23 cellular contexts compared by ENCODE assay signal in the genomic region with DNA sequence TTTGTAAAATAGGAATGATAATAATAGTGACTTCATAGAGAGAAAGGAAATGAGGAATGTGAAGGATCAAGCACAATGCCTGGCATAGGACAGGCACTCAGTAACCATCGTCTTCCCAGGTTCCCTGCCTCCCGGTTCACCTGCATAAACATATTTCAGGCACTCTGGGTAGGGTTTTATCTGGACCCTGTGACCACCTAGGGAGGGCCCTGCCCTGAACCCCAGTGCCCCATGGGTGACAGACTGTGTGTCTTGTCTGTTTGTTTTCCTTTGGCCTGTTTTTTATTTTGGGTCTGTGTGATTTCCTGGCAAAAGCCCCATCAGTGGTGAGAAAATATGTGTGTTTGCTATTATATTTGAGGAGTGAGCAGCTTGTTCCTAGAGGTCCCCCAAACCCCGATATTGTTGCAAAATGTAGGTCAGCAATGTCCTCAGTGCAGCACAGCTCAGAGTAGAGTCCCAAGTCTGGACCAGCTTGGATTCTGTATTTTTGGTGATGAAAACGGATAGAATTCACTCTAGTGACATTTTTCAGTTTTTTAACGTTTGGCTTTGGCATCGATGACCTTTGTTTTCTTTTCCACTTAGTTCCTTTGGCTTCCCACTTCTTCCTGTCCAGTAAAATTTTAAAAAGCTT. TPM values are rescaled to one million over a fixed set of nuclear protein-coding genes. Genes with fewer than 3 reads are reported as not detected.
DNase-seq lines count a peak whose midpoint lies in the region; ATAC-seq and TF ChIP-seq lines count a peak whose summit lies in the region.
"Had no signal": no experiment of that assay in that cellular context is flagged by ENCODE, and none has a peak within 500 bp of the region (broad histone marks: within the 10 kb centered on the region; RNA-seq: fewer than 3 reads in every experiment).

No MANE protein-coding gene starts in this region.

- no peak overlapping the region for H2AK9ac ChIP-seq in IMR-90 (replicated peaks; ENCODE audit: low read depth, low read length, poor library complexity)

- H3K4ac ChIP-seq in IMR-90 (ENCODE audit: low read depth, low read length) = no peak overlapping the region
- H3K4ac ChIP-seq in mesenchymal stem cell (ENCODE audit: low read depth in 1 of 2, low read length in 2 of 2) = no peak overlapping the region

- H3K27me3 ChIP-seq in ACC112 (ENCODE audit: insufficient read depth, low read length) = no peaks in the 10 kb centered on the region
- H3K27me3 ChIP-seq in IMR-90 (ENCODE audit: control insufficient read depth, insufficient read depth, low read length) = no peaks in the 10 kb centered on the region
- no peaks in the 10 kb centered on the region for H3K27me3 ChIP-seq in gastroesophageal sphincter
- no peaks in the 10 kb centered on the region for H3K27me3 ChIP-seq in mesenchymal stem cell (ENCODE audit: control insufficient read depth in 1 of 2, insufficient read depth in 1 of 2, low read length in 2 of 2)
- H3K27me3 ChIP-seq in sigmoid colon = no peaks in the 10 kb centered on the region
- H3K27me3 ChIP-seq: neural progenitor cell had no signal

- dilution Hi-C loops in IMR-90 (cut with HindIII; ENCODE audit: low sequenced_read_pairs, unreplicated experiment) = no loop called here

- H3K4me1 ChIP-seq in ACC112 (ENCODE audit: control insufficient read depth, insufficient read depth, low read length, unreplicated experiment) (peaks cover 28% of the 10 kb centered on the region), IMR-90 (ENCODE audit: control insufficient read depth, insufficient read depth, low read length) (peaks cover 7% of the 10 kb centered on the region; the same call in 1 of the 2 replicates), gastroesophageal sphincter (peaks cover 0 to 21% (median 3%) of the 10 kb centered on the region in 3 donors), mesenchymal stem cell (ENCODE audit: control insufficient read depth, insufficient read depth, low read depth, low read length) (no peaks in the 10 kb centered on the region), sigmoid colon (no peaks in the 10 kb centered on the region)
- H3K4me1 ChIP-seq: neural progenitor cell had no signal

- no peak overlapping the region for H4K8ac ChIP-seq in IMR-90 (ENCODE audit: low read depth in 2 of 2, low read length in 2 of 2)
- H4K8ac ChIP-seq in mesenchymal stem cell (ENCODE audit: low read length) = no peak overlapping the region

- H3K9me3 ChIP-seq in IMR-90 (ENCODE audit: control insufficient read depth, insufficient read depth, low read length) (no peaks in the 10 kb centered on the region), gastroesophageal sphincter (no peaks in the 10 kb centered on the region), mesenchymal stem cell (ENCODE audit: control insufficient read depth, low read length) (no peaks in the 10 kb centered on the region), sigmoid colon (no peaks in the 10 kb centered on the region)

- no peak overlapping the region for H2BK12ac ChIP-seq in mesenchymal stem cell (ENCODE audit: low read length in 2 of 2)

- H3K23ac ChIP-seq in IMR-90 (ENCODE audit: low read depth, low read length) (no peak overlapping the region), mesenchymal stem cell (ENCODE audit: low read length in 2 of 2) (no peak overlapping the region)

- no peaks in the 10 kb centered on the region for H3K79me2 ChIP-seq in ACC112 (ENCODE audit: control insufficient read depth, insufficient read depth, low read length, unreplicated experiment)

- H2BK5ac ChIP-seq in IMR-90 (ENCODE audit: low read depth, low read length, poor library complexity, severe bottlenecking) (no peak overlapping the region), mesenchymal stem cell (ENCODE audit: low read depth, low read length, poor library complexity, severe bottlenecking) (no peak overlapping the region)

- H3K56ac ChIP-seq in IMR-90 (ENCODE audit: extremely low read depth, insufficient read depth, low read length) = no peak overlapping the region

- BruUV-seq in IMR-90 (replicated peaks; lab: Mats Ljungman, UMichigan) = no TSS peak

- H3K14ac ChIP-seq in IMR-90 (replicated peaks; ENCODE audit: low read depth, low read length) (no peak overlapping the region), mesenchymal stem cell (ENCODE audit: low read length in 2 of 2) (no peak overlapping the region)

- H3K4me3 ChIP-seq in ACC112 (ENCODE audit: low read depth, low read length) = peak overlapping the region; percentile 40; the same call in 1 of the 2 replicates
- H3K4me3 ChIP-seq in IMR-90 (ENCODE audit: insufficient read depth, low read depth, low read length) = no peak overlapping the region
- no peak overlapping the region for H3K4me3 ChIP-seq in gastroesophageal sphincter
- H3K4me3 ChIP-seq in mesenchymal stem cell (ENCODE audit: insufficient read depth in 1 of 2, low read depth in 1 of 2, low read length in 2 of 2) = peak overlapping the region in 1 of 2 experiments; percentile 47
- H3K4me3 ChIP-seq in sigmoid colon = no peak overlapping the region
- H3K4me3 ChIP-seq: lung, neural progenitor cell, skin epidermis had no signal

- POLR2A ChIA-PET in IMR-90 (lab: Charles Lee; ENCODE audit: unreplicated experiment) = no interaction called here

- peak overlapping the region; percentile 67 for H3K27ac ChIP-seq in ACC112 (ENCODE audit: low read depth, low read length)
- no peak overlapping the region for H3K27ac ChIP-seq in IMR-90 (ENCODE audit: insufficient read depth, low read length)
- peak overlapping the region in 3 of 4 donors; percentile 30 to 44 (median 37) for H3K27ac ChIP-seq in gastroesophageal sphincter
- no peak overlapping the region for H3K27ac ChIP-seq in mesenchymal stem cell (ENCODE audit: low read length, poor library complexity, severe bottlenecking)
- peak overlapping the region in 1 of 4 donors; percentile 40 for H3K27ac ChIP-seq in sigmoid colon
- H3K27ac ChIP-seq: neural progenitor cell had no signal

- ATAC-seq in IMR-90 (ENCODE audit: low read depth) (no peak), gastroesophageal sphincter (peak; percentile 10), HG02610 (IDR thresholded peaks at IDR 0.05; ENCODE audit: unreplicated experiment) (no peak)
- ATAC-seq: WTC11 had no signal

- H3K18ac ChIP-seq in IMR-90 (ENCODE audit: low read depth, low read length) = peak overlapping the region; percentile 25; the same call in 1 of the 2 replicates
- no peak overlapping the region for H3K18ac ChIP-seq in mesenchymal stem cell (ENCODE audit: low read depth in 1 of 2, low read length in 2 of 2)

- no peak overlapping the region for H3K4me2 ChIP-seq in IMR-90 (ENCODE audit: low read depth, low read length)
- no peak overlapping the region for H3K4me2 ChIP-seq in mesenchymal stem cell (ENCODE audit: low read length, poor library complexity, severe bottlenecking)
- H3K4me2 ChIP-seq: neural progenitor cell had no signal

- no peaks in the 10 kb centered on the region for H3K9me1 ChIP-seq in IMR-90 (ENCODE audit: insufficient read depth, low read length)

- no peak overlapping the region for H2BK20ac ChIP-seq in IMR-90 (ENCODE audit: low read depth, low read length)

- H4K91ac ChIP-seq in IMR-90 (ENCODE audit: insufficient read depth, low read depth, low read length) = no peak overlapping the region
- H4K91ac ChIP-seq in mesenchymal stem cell (ENCODE audit: low read length) = no peak overlapping the region

- TF ChIP-seq POLR2A in IMR-90 (IDR thresholded peaks at IDR 0.05; ENCODE audit: low read depth, low read length) (no peak), gastroesophageal sphincter (IDR thresholded peaks at IDR 0.05) (no peak), sigmoid colon (IDR thresholded peaks at IDR 0.05) (no peak)

- no peak overlapping the region for H2BK15ac ChIP-seq in IMR-90 (ENCODE audit: low read depth, low read length)
- H2BK15ac ChIP-seq in mesenchymal stem cell (ENCODE audit: low read depth, poor library complexity, severe bottlenecking) = no peak overlapping the region

- H3K79me1 ChIP-seq in IMR-90 (ENCODE audit: low read depth in 1 of 2, low read length in 2 of 2) = no peaks in the 10 kb centered on the region
- H3K79me1 ChIP-seq in mesenchymal stem cell (replicated peaks; ENCODE audit: low read length, poor library complexity, severe bottlenecking) = no peaks in the 10 kb centered on the region

- H2BK120ac ChIP-seq in IMR-90 (ENCODE audit: low read depth, low read length) = no peak overlapping the region
- H2BK120ac ChIP-seq in mesenchymal stem cell (ENCODE audit: low read depth, low read length) = no peak overlapping the region

- H3K36me3 ChIP-seq in ACC112 (ENCODE audit: insufficient read depth, low read length) = no peaks in the 10 kb centered on the region
- no peaks in the 10 kb centered on the region for H3K36me3 ChIP-seq in IMR-90 (ENCODE audit: control insufficient read depth, insufficient read depth, low read length)
- H3K36me3 ChIP-seq in gastroesophageal sphincter = no peaks in the 10 kb centered on the region
- no peaks in the 10 kb centered on the region for H3K36me3 ChIP-seq in mesenchymal stem cell (ENCODE audit: control insufficient read depth in 1 of 2, insufficient read depth in 2 of 2, low read depth in 1 of 2, low read length in 2 of 2)
- no peaks in the 10 kb centered on the region for H3K36me3 ChIP-seq in sigmoid colon
- H3K36me3 ChIP-seq: neural progenitor cell had no signal

- no peak overlapping the region for H3K9ac ChIP-seq in IMR-90 (ENCODE audit: low read depth, low read length)
- H3K9ac ChIP-seq in mesenchymal stem cell (ENCODE audit: low read length) = peak overlapping the region; percentile 64
- H3K9ac ChIP-seq: neural progenitor cell had no signal

- WGBS in IMR-90 (ENCODE audit: extremely low coverage in 2 of 2, insufficient read length in 1 of 2), 2 experiments = 69% methylated on average over 3 of the region's 6 CpGs; no CpG with 5 or more reads in 1 of the 2 experiments
- 48 to 50% methylated on average over 4 to 6 of the region's 6 CpGs for WGBS in gastroesophageal sphincter (ENCODE audit: low coverage in 1 of 2), 2 donors
- 89% methylated on average over 6 of the region's 6 CpGs for WGBS in mesenchymal stem cell
- 79 to 85% methylated on average over 6 of the region's 6 CpGs for WGBS in sigmoid colon, 2 donors

- H4K20me1 ChIP-seq in IMR-90 (ENCODE audit: insufficient read depth, low read length) = no peaks in the 10 kb centered on the region

- TF ChIP-seq EP300 in gastroesophageal sphincter (IDR thresholded peaks at IDR 0.05) (no peak), sigmoid colon (IDR thresholded peaks at IDR 0.05) (no peak)

- no peak for DNase-seq in IMR-90
- DNase-seq in mesenchymal stem cell = no peak
- DNase-seq in amygdala (lab: John Stamatoyannopoulos, UW) = no peak
- no peak for DNase-seq in activated CD4-positive, CD25-positive, alpha-beta regulatory T cell (lab: John Stamatoyannopoulos, UW)
- DNase-seq in sigmoid colon = no peak
- DNase-seq: activated CD4-positive, alpha-beta memory T cell treated with anti-CD3 and anti-CD28 coated beads for 36 hours; cerebellar nuclear complex; NCI-H1092 treated with DMSO at 0.1 percent for 48 hours; NCI-H1930; NCI-H2227 treated with DMSO at 0.1 percent for 48 hours; OCI-M1; posterior cingulate gyrus; substantia nigra; SW 1271 had no signal

- H2AFZ ChIP-seq in ACC112 (ENCODE audit: low read length, unreplicated experiment) = peak overlapping the region; percentile 61
- H2AFZ ChIP-seq in IMR-90 (replicated peaks; ENCODE audit: low read length, poor library complexity) = no peak overlapping the region
- H2AFZ ChIP-seq in mesenchymal stem cell (ENCODE audit: low read depth, low read length) = no peak overlapping the region
- H2AFZ ChIP-seq: neural progenitor cell had no signal

- H2AK5ac ChIP-seq in IMR-90 (ENCODE audit: low read depth, low read length) (no peak overlapping the region), mesenchymal stem cell (ENCODE audit: low read length, severe bottlenecking) (no peak overlapping the region)

- in situ Hi-C loops in IMR-90 (cut with MboI; ENCODE audit: low sequenced_read_pairs) = no loop called here

- CTCF ChIA-PET in IMR-90 (lab: Yijun Ruan, JAX) = interaction anchor here (0.6 kb wide), 1 partner anchor 151 kb away, joined by 3 read pairs; no protein-coding TSS in a partner anchor

- TF ChIP-seq CTCF in IMR-90 (conservative IDR thresholded peaks at IDR 0.05; ENCODE audit: low read depth, low read length) = no peak
- no peak for TF ChIP-seq CTCF in gastroesophageal sphincter (IDR thresholded peaks at IDR 0.05)
- no peak for TF ChIP-seq CTCF in sigmoid colon (IDR thresholded peaks at IDR 0.05)

- TF ChIP-seq RAD21 in IMR-90 (IDR thresholded peaks at IDR 0.05; ENCODE audit: low read length) = no peak

- intact Hi-C loops in IMR-90 (cut with micrococcal nuclease) (no loop called here), sigmoid colon (cut with DNase I) (no loop called here)

- H4K5ac ChIP-seq in IMR-90 (ENCODE audit: low read depth, low read length) = peak overlapping the region; percentile 35; the same call in 1 of the 2 replicates

RNA-seq across cellular contexts. Expression of gene NT5C1B, which starts 9.6 kb away (rescaled TPM):
- not detected in 2 replicates for total RNA-seq in IMR-90 (2012; rRNA removed)
- not detected in 2 replicates for polyA plus RNA-seq in IMR-90 (2012; rRNA removed)
- polyA plus RNA-seq in IMR-90 (2012; cell fraction: cytosol; rRNA removed) = not detected in 2 replicates
- polyA plus RNA-seq in IMR-90 (2012; cell fraction: nucleus; rRNA removed; ENCODE audit: low replicate concordance) = not detected in 2 replicates
- total RNA-seq in gastroesophageal sphincter = under 1 TPM in 1 of 4 donors, not detected in 3; 0.39 TPM
- polyA plus RNA-seq in mesenchymal stem cell (2013, experiment 1 of 2) = not detected
- not detected for polyA plus RNA-seq in mesenchymal stem cell (2013, experiment 2 of 2)
- total RNA-seq in sigmoid colon = not detected
- not detected for polyA plus RNA-seq in sigmoid colon
- total RNA-seq: activated CD4-positive, alpha-beta memory T cell treated with anti-CD3 and anti-CD28 coated beads for 36 hours; lung; WTC11 had no signal
- polyA plus RNA-seq: AG04450, CD14-positive monocyte, lung had no signal

RNA-seq across cellular contexts. Expression of gene RDH14, which starts 38.5 kb away (rescaled TPM):
- total RNA-seq in IMR-90 (2012; rRNA removed) (12.2 TPM in 2 replicates), gastroesophageal sphincter (10 to 100 TPM; 49.7 to 76.3 (median 61.9) TPM), sigmoid colon (10 to 100 TPM; 37.5 to 45.7 (median 39.9) TPM)
- polyA plus RNA-seq in IMR-90 (2012; rRNA removed) (10.2 and 11.9 TPM in 2 replicates), sigmoid colon (10 to 100 TPM; 15.3 to 17.9 (median 16.8) TPM)
- 5.1 and 9.2 TPM in 2 replicates for polyA plus RNA-seq in IMR-90 (2012; cell fraction: cytosol; rRNA removed)
- polyA plus RNA-seq in IMR-90 (2012; cell fraction: nucleus; rRNA removed; ENCODE audit: low replicate concordance) = 4.1 and 9.7 TPM in 2 replicates
- polyA plus RNA-seq in mesenchymal stem cell (2013, experiment 1 of 2) = 19.6 TPM
- 20.0 TPM for polyA plus RNA-seq in mesenchymal stem cell (2013, experiment 2 of 2)

Comparison
In these comparisons a context has a peak if more than half of its experiments do, and no peak if none do; other contexts are left out.
1. H3K27ac ChIP-seq: peak in ACC112 (single experiment) and gastroesophageal sphincter (3 of 4); none in IMR-90 (single experiment) and mesenchymal stem cell (single experiment).